14 cellular contexts compared by ENCODE assay signal in genomic region chr5:76638466-76638865, GRCh38. TPM values are rescaled to one million over a fixed set of nuclear protein-coding genes. Genes with fewer than 3 reads are reported as not detected.
DNase-seq lines count a peak whose midpoint lies in the region; ATAC-seq and TF ChIP-seq lines count a peak whose summit lies in the region.
"Had no signal": no experiment of that assay in that cellular context is flagged by ENCODE, and none has a peak within 500 bp of the region (broad histone marks: within the 10 kb centered on the region; RNA-seq: fewer than 3 reads in every experiment).

No MANE protein-coding gene starts in this region.

- H3K27ac ChIP-seq in MM.1S (ENCODE audit: low read length), result peak overlapping the region; percentile 63
- H3K27ac ChIP-seq: HL-60 had no signal

- 0 out of 2 replicates have a peak overlapping the region, but pooled peaks have one; percentile 30 for H2AFZ ChIP-seq in MM.1S (ENCODE audit: low read length)

- H3K4me3 ChIP-seq in MM.1S (ENCODE audit: low read length) (peak overlapping the region; percentile 39), choroid plexus epithelial cell (ENCODE audit: low read depth, low read length) (no peak overlapping the region)
- H3K4me3 ChIP-seq: prostate gland had no signal

- no peak for DNase-seq in stimulated activated naive CD8-positive, alpha-beta T cell treated with anti-CD3 and anti-CD28 coated beads, Interleukin-15, Interleukin-2, amounts not matched to agents 100 U/mL and 50 U/mL, for 24 hours
- DNase-seq in MM.1S (peak; percentile 69), choroid plexus epithelial cell (ENCODE audit: low read depth) (peak; percentile 58), type B pancreatic cell (ENCODE audit: extremely low spot score, unreplicated experiment) (no peak), ureter (ENCODE audit: low spot score) (no peak), glutamatergic neuron (no peak), SK-N-DZ (ENCODE audit: low spot score) (no peak)
- DNase-seq: EL; erythroblast; stimulated activated CD4-positive, alpha-beta T cell treated with anti-CD3 and anti-CD28 coated beads, Interleukin-2, amount 100 ng/mL, for 24 hours; stimulated activated naive CD4-positive, alpha-beta T cell had no signal

- H3K9me3 ChIP-seq in MM.1S (replicated peaks; ENCODE audit: insufficient read depth, low read length), result no peaks in the 10 kb centered on the region
- H3K9me3 ChIP-seq: prostate gland had no signal

- 0 out of 2 replicates have a peak, but pooled peaks cover 3% of the 10 kb centered on the region for H4K20me1 ChIP-seq in MM.1S (ENCODE audit: insufficient read depth, low read length)

- TF ChIP-seq CTCF in MM.1S (IDR thresholded peaks at IDR 0.05; ENCODE audit: low read length) (no peak), choroid plexus epithelial cell (conservative IDR thresholded peaks at IDR 0.05; ENCODE audit: low read depth, low read length) (no peak), type B pancreatic cell (conservative IDR thresholded peaks at IDR 0.05) (no peak), glutamatergic neuron (IDR thresholded peaks at IDR 0.05; ENCODE audit: partially characterized antibody, unreplicated experiment) (no peak)

- H3K9me2 ChIP-seq in MM.1S (replicated peaks; ENCODE audit: insufficient read depth, low read length), result no peaks in the 10 kb centered on the region

- no peaks in the 10 kb centered on the region for H3K27me3 Mint-ChIP-seq in stimulated activated naive CD8-positive, alpha-beta T cell treated with anti-CD3 and anti-CD28 coated beads, Interleukin-15, Interleukin-2, amounts not matched to agents 100 ng/mL and 50 ng/mL, for 24 hours
- no peaks in the 10 kb centered on the region for H3K27me3 Mint-ChIP-seq in type B pancreatic cell
- no peaks in the 10 kb centered on the region for H3K27me3 Mint-ChIP-seq in glutamatergic neuron (ENCODE audit: unreplicated experiment)

- peak overlapping the region; percentile 58 for H3K4me2 ChIP-seq in MM.1S (ENCODE audit: low read depth, low read length)

- H3K9me3 Mint-ChIP-seq in stimulated activated naive CD8-positive, alpha-beta T cell treated with anti-CD3 and anti-CD28 coated beads, Interleukin-15, Interleukin-2, amounts not matched to agents 100 ng/mL and 50 ng/mL, for 24 hours, result no peaks in the 10 kb centered on the region
- H3K9me3 Mint-ChIP-seq in type B pancreatic cell (no peaks in the 10 kb centered on the region), glutamatergic neuron (ENCODE audit: unreplicated experiment) (no peaks in the 10 kb centered on the region)

- H3K36me3 Mint-ChIP-seq in stimulated activated naive CD8-positive, alpha-beta T cell treated with anti-CD3 and anti-CD28 coated beads, Interleukin-15, Interleukin-2, amounts not matched to agents 100 ng/mL and 50 ng/mL, for 24 hours (ENCODE audit: low read depth), result peaks cover 43% of the 10 kb centered on the region
- no peaks in the 10 kb centered on the region for H3K36me3 Mint-ChIP-seq in type B pancreatic cell
- no peaks in the 10 kb centered on the region for H3K36me3 Mint-ChIP-seq in glutamatergic neuron (ENCODE audit: unreplicated experiment)

- H3K36me3 ChIP-seq in MM.1S (replicated peaks; ENCODE audit: insufficient read depth, low read length), result peaks cover 3% of the 10 kb centered on the region
- H3K36me3 ChIP-seq: prostate gland had no signal

- H3F3A ChIP-seq in MM.1S (ENCODE audit: insufficient read depth, low read length), result peaks cover 13% of the 10 kb centered on the region; the same call in 1 of the 2 replicates

- H3K9ac ChIP-seq in MM.1S (ENCODE audit: low read length), result peak overlapping the region; percentile 54; the same call in 1 of the 2 replicates

- no peak for ATAC-seq in stimulated activated naive CD8-positive, alpha-beta T cell treated with anti-CD3 and anti-CD28 coated beads, Interleukin-15, Interleukin-2, amounts not matched to agents 100 U/mL and 50 U/mL, for 24 hours

- H3K27me3 ChIP-seq in MM.1S (replicated peaks; ENCODE audit: insufficient read depth, low read length), result no peaks in the 10 kb centered on the region

- H3K4me1 Mint-ChIP-seq in stimulated activated naive CD8-positive, alpha-beta T cell treated with anti-CD3 and anti-CD28 coated beads, Interleukin-15, Interleukin-2, amounts not matched to agents 100 ng/mL and 50 ng/mL, for 24 hours (ENCODE audit: low read depth), result peaks cover 10% of the 10 kb centered on the region
- H3K4me1 Mint-ChIP-seq in type B pancreatic cell (ENCODE audit: unreplicated experiment) (peaks cover 4% of the 10 kb centered on the region), glutamatergic neuron (ENCODE audit: low read depth, unreplicated experiment) (no peaks in the 10 kb centered on the region)

- peak overlapping the region; percentile 37 for H3K27ac Mint-ChIP-seq in stimulated activated naive CD8-positive, alpha-beta T cell treated with anti-CD3 and anti-CD28 coated beads, Interleukin-15, Interleukin-2, amounts not matched to agents 100 ng/mL and 50 ng/mL, for 24 hours
- H3K27ac Mint-ChIP-seq in type B pancreatic cell (peak overlapping the region; percentile 86), glutamatergic neuron (ENCODE audit: unreplicated experiment) (no peak overlapping the region)

- H3K79me2 ChIP-seq in MM.1S (ENCODE audit: low read length), result no peaks in the 10 kb centered on the region

- H3K4me3 Mint-ChIP-seq in stimulated activated naive CD8-positive, alpha-beta T cell treated with anti-CD3 and anti-CD28 coated beads, Interleukin-15, Interleukin-2, amounts not matched to agents 100 ng/mL and 50 ng/mL, for 24 hours, result no peak overlapping the region
- H3K4me3 Mint-ChIP-seq in type B pancreatic cell (no peak overlapping the region), glutamatergic neuron (ENCODE audit: unreplicated experiment) (no peak overlapping the region)

- peaks cover 19% of the 10 kb centered on the region for H3K4me1 ChIP-seq in MM.1S (ENCODE audit: low read length)
- H3K4me1 ChIP-seq: prostate gland had no signal

RNA-seq across cellular contexts. Expression of gene F2RL2, which starts 15.3 kb away (rescaled TPM):
- total RNA-seq in type B pancreatic cell (ENCODE audit: low replicate concordance) (0.29 and 5.1 TPM in 2 replicates), ureter (not detected), glutamatergic neuron (ENCODE audit: unreplicated experiment) (not detected)
- not detected in 2 replicates for polyA plus RNA-seq in SK-N-DZ (2014; cell fraction: cytosol; rRNA removed)
- not detected in 2 replicates for polyA plus RNA-seq in SK-N-DZ (2014; cell fraction: nucleus; rRNA removed)
- total RNA-seq: prostate gland had no signal

Comparison
In these comparisons a context has a peak if more than half of its experiments do, and no peak if none do; other contexts are left out.
1. DNase-seq: peak in MM.1S (single experiment) and choroid plexus epithelial cell (single experiment); none in stimulated activated naive CD8-positive, alpha-beta T cell treated with anti-CD3 and anti-CD28 coated beads, Interleukin-15, Interleukin-2, amounts not matched to agents 100 U/mL and 50 U/mL, for 24 hours (single experiment), type B pancreatic cell (single experiment), ureter (single experiment), glutamatergic neuron (single experiment) and SK-N-DZ (single experiment).